ENCODE assay signal across 2 cellular contexts in genomic region chr4:156957558-156957957, GRCh38.
TF ChIP-seq lines count a peak whose summit lies in the region.

No MANE protein-coding gene starts in this region.

TF ChIP-seq in A549, 52 proteins besides CTCF, POLR2A, EP300 and RAD21:
- TF ChIP-seq TP53 (CRISPR knock-in tag; IDR thresholded peaks at IDR 0.05) (no peak), HOXB13 (CRISPR knock-in tag; IDR thresholded peaks at IDR 0.05; ENCODE audit: low read depth) (no peak), ESRRA (IDR thresholded peaks at IDR 0.05; ENCODE audit: borderline replicate concordance, low read length) (no peak), REST (IDR thresholded peaks at IDR 0.05) (no peak), FOXS1 (CRISPR knock-in tag; IDR thresholded peaks at IDR 0.05) (no peak), CEBPB (IDR thresholded peaks at IDR 0.05) (no peak), EHF (CRISPR knock-in tag; IDR thresholded peaks at IDR 0.05) (no peak)

TF ChIP-seq in IMR-90, 13 proteins besides CTCF, POLR2A, EP300 and RAD21:
- TF ChIP-seq NFE2L2 (IDR thresholded peaks at IDR 0.05; ENCODE audit: low read depth, low read length): no peak
- TF ChIP-seq RFX5 (IDR thresholded peaks at IDR 0.05; ENCODE audit: low read depth, low read length): no peak
- no peak for TF ChIP-seq SMC3 (IDR thresholded peaks at IDR 0.05; ENCODE audit: low read depth, low read length)
- TF ChIP-seq, protein P1, sequence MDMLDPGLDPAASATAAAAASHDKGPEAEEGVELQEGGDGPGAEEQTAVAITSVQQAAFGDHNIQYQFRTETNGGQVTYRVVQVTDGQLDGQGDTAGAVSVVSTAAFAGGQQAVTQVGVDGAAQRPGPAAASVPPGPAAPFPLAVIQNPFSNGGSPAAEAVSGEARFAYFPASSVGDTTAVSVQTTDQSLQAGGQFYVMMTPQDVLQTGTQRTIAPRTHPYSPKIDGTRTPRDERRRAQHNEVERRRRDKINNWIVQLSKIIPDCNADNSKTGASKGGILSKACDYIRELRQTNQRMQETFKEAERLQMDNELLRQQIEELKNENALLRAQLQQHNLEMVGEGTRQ (IDR thresholded peaks at IDR 0.05; ENCODE audit: low read depth, low read length): no peak
- TF ChIP-seq CHD1 (IDR thresholded peaks at IDR 0.05; ENCODE audit: low read depth, low read length): no peak
